ENCODE assay signal across 15 cellular contexts in genomic region chr6:49454787-49455709, GRCh38. TPM values are rescaled to one million over a fixed set of nuclear protein-coding genes. Genes with fewer than 3 reads are reported as not detected.
A peak's percentile ranks its signal among the peaks of the same experiment; 100 is the strongest.
DNase-seq lines count a peak whose midpoint lies in the region; ATAC-seq and TF ChIP-seq lines count a peak whose summit lies in the region.
"Had no signal": no experiment of that assay in that cellular context is flagged by ENCODE, and none has a peak within 500 bp of the region (broad histone marks: within the 10 kb centered on the region; RNA-seq: fewer than 3 reads in every experiment).

No MANE protein-coding gene starts in this region.

- H3K23ac ChIP-seq in H9 (ENCODE audit: insufficient read length, low read depth, low read length) = no peak overlapping the region

- H2BK12ac ChIP-seq in H9 (ENCODE audit: insufficient read length, low read depth, low read length) = no peak overlapping the region

- no peak overlapping the region for H4K8ac ChIP-seq in H9 (replicated peaks; ENCODE audit: insufficient read length, low read depth, low read length)

- H3K9me3 ChIP-seq in MM.1S (replicated peaks; ENCODE audit: insufficient read depth, low read length) = no peaks in the 10 kb centered on the region
- H3K9me3 ChIP-seq in H9 (ENCODE audit: control insufficient read depth, low read depth, low read length) = no peaks in the 10 kb centered on the region
- no peaks in the 10 kb centered on the region for H3K9me3 ChIP-seq in mucosa of descending colon

- H3K4me2 ChIP-seq in MM.1S (ENCODE audit: low read depth, low read length) = peak overlapping the region; percentile 83
- no peak overlapping the region for H3K4me2 ChIP-seq in H9 (ENCODE audit: insufficient read depth, insufficient read length, low read length)

- 0 out of 2 replicates have a peak overlapping the region, but pooled peaks have one; percentile 14 for H2AFZ ChIP-seq in MM.1S (ENCODE audit: low read length)
- H2AFZ ChIP-seq in H9 (ENCODE audit: low read length) = no peak overlapping the region

- H3K27ac ChIP-seq in MM.1S (ENCODE audit: low read length) = peak overlapping the region; percentile 79
- no peak overlapping the region for H3K27ac ChIP-seq in H9 (ENCODE audit: insufficient read length, low read depth, low read length)
- H3K27ac ChIP-seq: foreskin keratinocyte, SK-N-MC had no signal

- no peak for DNase-seq in activated CD4-positive, alpha-beta T cell treated with anti-CD3 and anti-CD28 coated beads, Interleukin-2, amount 10 ng/mL, durations not matched to agents 24 days and 14 days
- no peak for DNase-seq in activated CD4-positive, alpha-beta T cell treated with anti-CD3 and anti-CD28 coated beads, Interleukin-2, amount 50 U/mL, for 48 hours
- DNase-seq in MM.1S = peak; percentile 73
- DNase-seq in NCI-H1105 treated with DMSO at 0.1 percent for 48 hours (lab: John Stamatoyannopoulos, UW) = no peak
- DNase-seq in H9 = no peak
- DNase-seq in mucosa of descending colon = no peak
- DNase-seq: foreskin keratinocyte; NK-92 treated with Interleukin-12 subunit alpha and Interleukin-12 subunit beta, amount 100 ng/mL, for 24 hours had no signal

- intact Hi-C loops in activated CD4-positive, alpha-beta T cell treated with anti-CD3 and anti-CD28 coated beads, Interleukin-2, amount 10 ng/mL, durations not matched to agents 24 days and 14 days (cut with micrococcal nuclease) = no loop called here
- intact Hi-C loops in mucosa of descending colon (cut with DNase I, micrococcal nuclease) = no loop called here

- H3F3A ChIP-seq in MM.1S (ENCODE audit: insufficient read depth, low read length) = peaks cover 19% of the 10 kb centered on the region

- H3K36me3 ChIP-seq in MM.1S (replicated peaks; ENCODE audit: insufficient read depth, low read length) (no peaks in the 10 kb centered on the region; the same call in 1 of the 2 replicates), mucosa of descending colon (ENCODE audit: low read depth) (no peaks in the 10 kb centered on the region)

- peaks cover 11% of the 10 kb centered on the region; the same call in 1 of the 2 replicates for H3K4me1 ChIP-seq in MM.1S (ENCODE audit: low read length)
- H3K4me1 ChIP-seq in H9 (ENCODE audit: insufficient read depth, low read length) = no peaks in the 10 kb centered on the region
- no peaks in the 10 kb centered on the region for H3K4me1 ChIP-seq in mucosa of descending colon (ENCODE audit: low read depth)

- no peaks in the 10 kb centered on the region for H3K9me3 Mint-ChIP-seq in activated CD4-positive, alpha-beta T cell treated with anti-CD3 and anti-CD28 coated beads, Interleukin-2, amount 10 ng/mL, durations not matched to agents 24 days and 14 days
- no peaks in the 10 kb centered on the region for H3K9me3 Mint-ChIP-seq in H9
- H3K9me3 Mint-ChIP-seq: WTC11 had no signal

- H3K79me2 ChIP-seq in MM.1S (ENCODE audit: low read length) (peaks cover 31% of the 10 kb centered on the region), H9 (ENCODE audit: insufficient read depth, low read length) (no peaks in the 10 kb centered on the region)

- no peaks in the 10 kb centered on the region for H3K27me3 Mint-ChIP-seq in activated CD4-positive, alpha-beta T cell treated with anti-CD3 and anti-CD28 coated beads, Interleukin-2, amount 10 ng/mL, durations not matched to agents 24 days and 14 days
- no peaks in the 10 kb centered on the region for H3K27me3 Mint-ChIP-seq in H9 (ENCODE audit: low read depth)
- H3K27me3 Mint-ChIP-seq: progenitor cell of endocrine pancreas had no signal

- peak; percentile 66 for ATAC-seq in GM21423 (IDR thresholded peaks at IDR 0.05; ENCODE audit: unreplicated experiment)
- ATAC-seq in HG02970 (IDR thresholded peaks at IDR 0.05; ENCODE audit: low FRiP score, unreplicated experiment) = peak; percentile 55
- no peak for ATAC-seq in mucosa of descending colon
- ATAC-seq: foreskin keratinocyte, WTC11 had no signal

- H3T11ph ChIP-seq in H9 (ENCODE audit: low read length) = no peak overlapping the region

- H3K14ac ChIP-seq in H9 (ENCODE audit: insufficient read depth, low read length) = no peak overlapping the region

- H3K79me1 ChIP-seq in H9 (ENCODE audit: insufficient read depth, low read depth, low read length, poor library complexity, severe bottlenecking) = no peaks in the 10 kb centered on the region

- H2BK120ac ChIP-seq in H9 (ENCODE audit: low read depth, low read length, poor library complexity, severe bottlenecking) = no peak overlapping the region

- WGBS in H9 (ENCODE audit: extremely low coverage, insufficient read length, low lambda C conversion rate) = no CpG with 5 or more reads among the region's 3 CpGs

- H3K9me2 ChIP-seq in MM.1S (replicated peaks; ENCODE audit: insufficient read depth, low read length) = no peaks in the 10 kb centered on the region

- no peak overlapping the region for H3K4me3 Mint-ChIP-seq in activated CD4-positive, alpha-beta T cell treated with anti-CD3 and anti-CD28 coated beads, Interleukin-2, amount 10 ng/mL, durations not matched to agents 24 days and 14 days
- no peak overlapping the region for H3K4me3 Mint-ChIP-seq in H9
- H3K4me3 Mint-ChIP-seq: WTC11 had no signal

- no peaks in the 10 kb centered on the region for H4K20me1 ChIP-seq in MM.1S (ENCODE audit: insufficient read depth, low read length)
- no peaks in the 10 kb centered on the region for H4K20me1 ChIP-seq in H9 (ENCODE audit: control insufficient read depth, insufficient read depth, insufficient read length)

- H3K4ac ChIP-seq in H9 (ENCODE audit: low read depth, low read length) = no peak overlapping the region

- H2BK5ac ChIP-seq in H9 (ENCODE audit: insufficient read length, low read length) = no peak overlapping the region

- peak overlapping the region; percentile 58 for H3K27ac Mint-ChIP-seq in activated CD4-positive, alpha-beta T cell treated with anti-CD3 and anti-CD28 coated beads, Interleukin-2, amount 10 ng/mL, durations not matched to agents 24 days and 14 days
- no peak overlapping the region for H3K27ac Mint-ChIP-seq in H9
- H3K27ac Mint-ChIP-seq: progenitor cell of endocrine pancreas, WTC11 had no signal

- no peak overlapping the region for H2AK5ac ChIP-seq in H9 (ENCODE audit: insufficient read length, low read length)

- H3K9ac ChIP-seq in MM.1S (ENCODE audit: low read length) (peak overlapping the region; percentile 30), H9 (ENCODE audit: extremely low read depth, insufficient read length, low read length) (no peak overlapping the region)

- H3K36me3 Mint-ChIP-seq in activated CD4-positive, alpha-beta T cell treated with anti-CD3 and anti-CD28 coated beads, Interleukin-2, amount 10 ng/mL, durations not matched to agents 24 days and 14 days (ENCODE audit: low read depth) = peaks cover 21% of the 10 kb centered on the region
- H3K36me3 Mint-ChIP-seq in H9 (ENCODE audit: insufficient read depth in 1 of 3, low read depth in 3 of 3) = peaks cover 0 to 10% (median 6%) of the 10 kb centered on the region in 3 experiments; a peak in 3 of 7 replicates

- H3K27me3 ChIP-seq in MM.1S (replicated peaks; ENCODE audit: insufficient read depth, low read length) = no peaks in the 10 kb centered on the region
- H3K27me3 ChIP-seq in H9 (ENCODE audit: insufficient read depth, low read length) = no peaks in the 10 kb centered on the region
- H3K27me3 ChIP-seq: foreskin keratinocyte had no signal

- no peak overlapping the region for H4K5ac ChIP-seq in H9 (ENCODE audit: insufficient read length, low read depth, low read length)

- H4K91ac ChIP-seq in H9 (ENCODE audit: insufficient read length, low read depth, low read length) = no peak overlapping the region

- H2BK20ac ChIP-seq in H9 (ENCODE audit: low read depth, low read length, poor library complexity, severe bottlenecking) = no peak overlapping the region

- peaks cover 12% of the 10 kb centered on the region for H3K4me1 Mint-ChIP-seq in activated CD4-positive, alpha-beta T cell treated with anti-CD3 and anti-CD28 coated beads, Interleukin-2, amount 10 ng/mL, durations not matched to agents 24 days and 14 days
- H3K4me1 Mint-ChIP-seq in H9 = no peaks in the 10 kb centered on the region
- H3K4me1 Mint-ChIP-seq: WTC11 had no signal

- H3K4me3 ChIP-seq in MM.1S (ENCODE audit: low read length) = peak overlapping the region; percentile 49
- no peak overlapping the region for H3K4me3 ChIP-seq in mucosa of descending colon
- H3K4me3 ChIP-seq: SK-N-MC had no signal

- no peak overlapping the region for H3K56ac ChIP-seq in H9 (ENCODE audit: insufficient read length, low read depth, low read length)

- H2BK15ac ChIP-seq in H9 (ENCODE audit: low read depth, low read length) = no peak overlapping the region

- no peak for TF ChIP-seq CTCF in MM.1S (IDR thresholded peaks at IDR 0.05; ENCODE audit: low read length)
- no peak for TF ChIP-seq CTCF in H9 (conservative IDR thresholded peaks at IDR 0.05)
- no peak for TF ChIP-seq CTCF in mucosa of descending colon (IDR thresholded peaks at IDR 0.05)

- no peak overlapping the region for H3K18ac ChIP-seq in H9 (ENCODE audit: insufficient read length, low read depth, low read length)

- no peaks in the 10 kb centered on the region for H3K23me2 ChIP-seq in H9 (ENCODE audit: insufficient read length, low read depth, low read length, poor library complexity, severe bottlenecking)

RNA-seq across cellular contexts. Expression of gene MMUT, which starts 8.0 kb away (rescaled TPM):
- 12.4 and 13.1 TPM in 2 replicates for total RNA-seq in activated CD4-positive, alpha-beta T cell treated with anti-CD3 and anti-CD28 coated beads, Interleukin-2, amount 10 ng/mL, durations not matched to agents 24 days and 14 days
- total RNA-seq in H9 (2021) (13.7 and 13.8 TPM in 2 replicates), mucosa of descending colon (10 to 100 TPM; 27.9 to 41.5 (median 31.5) TPM)

RNA-seq across cellular contexts. Expression of gene CENPQ, which starts 8.1 kb away (rescaled TPM):
- total RNA-seq in activated CD4-positive, alpha-beta T cell treated with anti-CD3 and anti-CD28 coated beads, Interleukin-2, amount 10 ng/mL, durations not matched to agents 24 days and 14 days = 16.4 and 18.6 TPM in 2 replicates
- 14.5 and 15.5 TPM in 2 replicates for total RNA-seq in H9 (2021)
- total RNA-seq in mucosa of descending colon = 1 to 10 TPM; 2.6 to 4.3 (median 3.0) TPM

RNA-seq across cellular contexts. Expression of gene GLYATL3, which starts 44.7 kb away (rescaled TPM):
- total RNA-seq in activated CD4-positive, alpha-beta T cell treated with anti-CD3 and anti-CD28 coated beads, Interleukin-2, amount 10 ng/mL, durations not matched to agents 24 days and 14 days = not detected in 2 replicates
- total RNA-seq in H9 (2021) = not detected in 2 replicates
- not detected for total RNA-seq in mucosa of descending colon
- total RNA-seq: foreskin keratinocyte, H1, mucosa of gallbladder, progenitor cell of endocrine pancreas, WTC11 had no signal
